Comparison of ENCODE assay signal across 1 cellular context in the genomic region with DNA sequence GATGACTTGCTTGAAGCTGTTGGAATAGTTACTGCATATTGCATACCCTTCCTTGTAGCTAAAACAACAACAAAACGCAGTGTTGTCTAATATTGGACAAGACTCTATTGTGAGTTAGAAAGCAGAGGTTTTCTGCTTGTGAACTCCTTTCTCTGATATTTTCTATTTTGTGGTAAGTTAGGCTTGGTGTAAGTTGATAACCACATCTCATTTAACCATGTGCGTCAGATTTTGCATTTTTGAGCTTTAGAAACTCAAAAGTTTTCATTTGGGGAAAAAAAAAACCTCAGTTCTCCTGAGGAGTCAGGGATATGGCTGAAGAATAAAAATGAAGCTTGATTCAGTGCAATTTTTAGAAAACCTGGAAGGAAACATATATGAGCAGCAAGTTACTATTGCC.
TF ChIP-seq lines count a peak whose summit lies in the region.

No MANE protein-coding gene starts in this region.

TF ChIP-seq in GM12878, 131 proteins besides CTCF, POLR2A, EP300 and RAD21 (continued from another document):
- no peak for TF ChIP-seq BCLAF1 (IDR thresholded peaks at IDR 0.05)
- TF ChIP-seq PRDM15 (CRISPR knock-in tag; IDR thresholded peaks at IDR 0.05), result no peak
- TF ChIP-seq SP1 (IDR thresholded peaks at IDR 0.05; ENCODE audit: low read depth, low read length), result no peak
- no peak for TF ChIP-seq PAX8 (IDR thresholded peaks at IDR 0.05)
- no peak for TF ChIP-seq E2F4 (IDR thresholded peaks at IDR 0.05; ENCODE audit: low read depth, low read length)
- no peak for TF ChIP-seq HDAC2 (IDR thresholded peaks at IDR 0.05)
- no peak for TF ChIP-seq EED (IDR thresholded peaks at IDR 0.05; ENCODE audit: low read depth)
- TF ChIP-seq GATAD2B (conservative IDR thresholded peaks at IDR 0.05; ENCODE audit: low read depth), result no peak
- no peak for TF ChIP-seq ESRRA (IDR thresholded peaks at IDR 0.05; ENCODE audit: low read length)
- TF ChIP-seq SMAD5 (IDR thresholded peaks at IDR 0.05; ENCODE audit: low read depth), result no peak
- no peak for TF ChIP-seq ATF3 (IDR thresholded peaks at IDR 0.05; ENCODE audit: borderline replicate concordance, extremely low read depth, low read depth, low read length)
